In genomic region chr4:26815686-26816085, GRCh38 we compare ENCODE assay signal across 2 cellular contexts.
TF ChIP-seq lines count a peak whose summit lies in the region.

No MANE protein-coding gene starts in this region.

TF ChIP-seq in GM23338, 12 proteins besides CTCF, POLR2A, EP300 and RAD21:
- TF ChIP-seq NANOG (IDR thresholded peaks at IDR 0.05; ENCODE audit: borderline replicate concordance), result no peak
- no peak for TF ChIP-seq STAT1 (IDR thresholded peaks at IDR 0.05; ENCODE audit: unreplicated experiment)
- no peak for TF ChIP-seq EZH2 (IDR thresholded peaks at IDR 0.05; ENCODE audit: low read depth, unreplicated experiment)
- TF ChIP-seq ETS1 (IDR thresholded peaks at IDR 0.05), result no peak
- TF ChIP-seq POLR2AphosphoS5 (IDR thresholded peaks at IDR 0.05; ENCODE audit: low read depth), result no peak
- no peak for TF ChIP-seq JUNB (IDR thresholded peaks at IDR 0.05; ENCODE audit: unreplicated experiment)
- no peak for TF ChIP-seq EZH2phosphoT487 (IDR thresholded peaks at IDR 0.05; ENCODE audit: unreplicated experiment)

TF ChIP-seq in K562, 482 proteins besides CTCF, POLR2A, EP300 and RAD21:
- TF ChIP-seq POLR2H (tag; IDR thresholded peaks at IDR 0.05; ENCODE audit: low read depth) (no peak), RNF2 (IDR thresholded peaks at IDR 0.05) (no peak), ZNF239 (CRISPR knock-in tag; IDR thresholded peaks at IDR 0.05) (peak; percentile 89)
TF ChIP-seq in K562: peak in this region for 1.
